22 cellular contexts compared by ENCODE assay signal in the genomic region with DNA sequence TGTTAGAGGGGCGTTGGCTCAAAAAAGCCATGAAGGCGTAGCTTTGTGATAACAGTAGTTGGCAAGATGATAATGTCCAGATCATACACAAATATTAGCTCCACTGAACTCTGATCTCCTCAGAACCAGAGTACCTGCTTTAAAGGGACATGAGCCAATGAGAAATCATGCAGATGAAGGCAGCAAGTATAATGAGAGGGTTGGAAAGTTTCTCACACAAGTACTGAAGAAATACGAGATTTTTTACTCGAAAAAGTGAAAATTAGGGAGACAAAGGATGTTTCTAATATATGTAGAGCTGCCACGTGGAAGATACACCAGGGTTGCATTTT. TPM values are rescaled to one million over a fixed set of nuclear protein-coding genes. Genes with fewer than 3 reads are reported as not detected.
DNase-seq lines count a peak whose midpoint lies in the region; TF ChIP-seq lines count a peak whose summit lies in the region.
"Had no signal": no experiment of that assay in that cellular context is flagged by ENCODE, and none has a peak within 500 bp of the region (broad histone marks: within the 10 kb centered on the region; RNA-seq: fewer than 3 reads in every experiment).

No MANE protein-coding gene starts in this region.

- no peak overlapping the region for H3K9ac ChIP-seq in mesenchymal stem cell (ENCODE audit: low read length)

- DNase-seq in Peyer's patch = no peak
- DNase-seq in hepatocyte (ENCODE audit: low spot score) = no peak
- no peak for DNase-seq in mesenchymal stem cell
- no peak for DNase-seq in stomach
- no peak for DNase-seq in inferior parietal cortex (ENCODE audit: extremely low spot score)
- DNase-seq in glomerular visceral epithelial cell (ENCODE audit: extremely low spot score) = no peak
- DNase-seq in DMS79 treated with DMSO at 0.1 percent for 48 hours (lab: John Stamatoyannopoulos, UW) = no peak
- no peak for DNase-seq in stimulated activated CD4-positive, alpha-beta T cell treated with anti-CD3 and anti-CD28 coated beads, Interleukin-4, amount 100 ng/mL, for 24 hours
- DNase-seq: CD8-positive, alpha-beta memory T cell; DMS53; EL; GF-D8; KBM-7; MM.1S; NCI-H1092; NCI-H1436 treated with DMSO at 0.1 percent for 48 hours; NCI-H2029; NCI-H524; NCI-H774; NK-92 treated with Interleukin-12 subunit alpha and Interleukin-12 subunit beta, amount 100 ng/mL, for 24 hours; SJCRH30 had no signal

- no peaks in the 10 kb centered on the region for H3K9me2 ChIP-seq in hepatocyte (replicated peaks; ENCODE audit: insufficient read depth)

- peak overlapping the region; percentile 72 for H2AK5ac ChIP-seq in mesenchymal stem cell (ENCODE audit: low read length, severe bottlenecking)

- TF ChIP-seq CTCF in Peyer's patch (IDR thresholded peaks at IDR 0.05) (no peak), hepatocyte (IDR thresholded peaks at IDR 0.05; ENCODE audit: poor library complexity) (no peak), stomach (IDR thresholded peaks at IDR 0.05) (no peak)

- peak overlapping the region in 1 of 4 donors; percentile 46 for H3K4me3 ChIP-seq in Peyer's patch
- no peak overlapping the region for H3K4me3 ChIP-seq in hepatocyte
- H3K4me3 ChIP-seq in mesenchymal stem cell (ENCODE audit: insufficient read depth in 1 of 2, low read depth in 1 of 2, low read length in 2 of 2) = no peak overlapping the region
- H3K4me3 ChIP-seq in stomach = no peak overlapping the region
- H3K4me3 ChIP-seq: SJCRH30 had no signal

- TF ChIP-seq POLR2A in Peyer's patch (IDR thresholded peaks at IDR 0.05) (peak; percentile 41 to 67), stomach (IDR thresholded peaks at IDR 0.05) (no peak)

- H3K79me2 ChIP-seq in hepatocyte = no peaks in the 10 kb centered on the region

- no peak overlapping the region for H2BK12ac ChIP-seq in mesenchymal stem cell (ENCODE audit: low read length in 2 of 2)

- H3K9me3 ChIP-seq in Peyer's patch (no peaks in the 10 kb centered on the region), hepatocyte (ENCODE audit: low read depth) (no peaks in the 10 kb centered on the region), mesenchymal stem cell (ENCODE audit: control insufficient read depth, low read length) (no peaks in the 10 kb centered on the region), stomach (no peaks in the 10 kb centered on the region)
- H3K9me3 ChIP-seq: SJCRH30 had no signal

- no peak overlapping the region for H3K18ac ChIP-seq in mesenchymal stem cell (ENCODE audit: low read depth in 1 of 2, low read length in 2 of 2)

- H3K36me3 ChIP-seq in Peyer's patch (no peaks in the 10 kb centered on the region), hepatocyte (replicated peaks; ENCODE audit: insufficient read depth, low read depth) (no peaks in the 10 kb centered on the region), mesenchymal stem cell (ENCODE audit: control insufficient read depth in 1 of 2, insufficient read depth in 2 of 2, low read depth in 1 of 2, low read length in 2 of 2) (no peaks in the 10 kb centered on the region), stomach (no peaks in the 10 kb centered on the region)
- H3K36me3 ChIP-seq: SJCRH30 had no signal

- no peak overlapping the region for H2BK120ac ChIP-seq in mesenchymal stem cell (ENCODE audit: low read depth, low read length)

- H2BK15ac ChIP-seq in mesenchymal stem cell (ENCODE audit: low read depth, poor library complexity, severe bottlenecking) = no peak overlapping the region

- WGBS in hepatocyte (ENCODE audit: low lambda C conversion rate, missing lambda C conversion rate) = 71% methylated on average over 5 of the region's 5 CpGs
- WGBS in mesenchymal stem cell = 86% methylated on average over 3 of the region's 5 CpGs
- WGBS in stomach, 5 donors = 34 to 62% (median 46%) methylated on average over 5 of the region's 5 CpGs

- H3K27ac ChIP-seq in Peyer's patch (peak overlapping the region in 3 of 4 donors; percentile 91 to 94 (median 91)), hepatocyte (peak overlapping the region; percentile 50), mesenchymal stem cell (ENCODE audit: low read length, poor library complexity, severe bottlenecking) (no peak overlapping the region), stomach (peak overlapping the region; percentile 73 to 98 (median 94))
- H3K27ac ChIP-seq: C4-2B, SJCRH30 had no signal

- no peak overlapping the region for H2BK5ac ChIP-seq in mesenchymal stem cell (ENCODE audit: low read depth, low read length, poor library complexity, severe bottlenecking)

- H3K4me2 ChIP-seq in hepatocyte = peak overlapping the region; percentile 45
- H3K4me2 ChIP-seq in mesenchymal stem cell (ENCODE audit: low read length, poor library complexity, severe bottlenecking) = no peak overlapping the region

- intact Hi-C loops in stomach (cut with DNase I; ENCODE audit: low total_unique reads) = no loop called here

- H2AFZ ChIP-seq in hepatocyte = no peak overlapping the region
- H2AFZ ChIP-seq in mesenchymal stem cell (ENCODE audit: low read depth, low read length) = no peak overlapping the region

- H3K4me1 ChIP-seq in Peyer's patch = peaks cover 0 to 12% (median 3%) of the 10 kb centered on the region in 4 donors
- peaks cover 23% of the 10 kb centered on the region for H3K4me1 ChIP-seq in hepatocyte (ENCODE audit: insufficient read depth)
- H3K4me1 ChIP-seq in mesenchymal stem cell (ENCODE audit: control insufficient read depth, insufficient read depth, low read depth, low read length) = peaks cover 20% of the 10 kb centered on the region
- peaks cover 31 to 54% (median 48%) of the 10 kb centered on the region in 4 donors for H3K4me1 ChIP-seq in stomach

- no peaks in the 10 kb centered on the region for H3K79me1 ChIP-seq in mesenchymal stem cell (replicated peaks; ENCODE audit: low read length, poor library complexity, severe bottlenecking)

- H3K27me3 ChIP-seq in Peyer's patch (no peaks in the 10 kb centered on the region), hepatocyte (no peaks in the 10 kb centered on the region), mesenchymal stem cell (ENCODE audit: control insufficient read depth in 1 of 2, insufficient read depth in 1 of 2, low read length in 2 of 2) (peaks cover 0 to 28% of the 10 kb centered on the region in 2 experiments), stomach (no peaks in the 10 kb centered on the region)
- H3K27me3 ChIP-seq: SJCRH30 had no signal

- no peak for TF ChIP-seq EP300 in stomach (IDR thresholded peaks at IDR 0.05)

- no peak overlapping the region for H3K4ac ChIP-seq in mesenchymal stem cell (ENCODE audit: low read depth in 1 of 2, low read length in 2 of 2)

- H3K14ac ChIP-seq in mesenchymal stem cell (ENCODE audit: low read length in 2 of 2) = no peak overlapping the region

- no peak overlapping the region for H3K23ac ChIP-seq in mesenchymal stem cell (ENCODE audit: low read length in 2 of 2)

- H4K91ac ChIP-seq in mesenchymal stem cell (ENCODE audit: low read length) = no peak overlapping the region

- no peak overlapping the region for H4K8ac ChIP-seq in mesenchymal stem cell (ENCODE audit: low read length)

- no peaks in the 10 kb centered on the region for H4K20me1 ChIP-seq in hepatocyte (ENCODE audit: insufficient read depth, poor library complexity, severe bottlenecking)

RNA-seq across cellular contexts. Expression of a gene that starts 5.6 kb away (rescaled TPM):
- total RNA-seq in Peyer's patch (100 to 1,000 TPM in 3 of 4 donors, 10 to 100 TPM in 1; 70.1 to 659 (median 499) TPM), hepatocyte (362 and 379 TPM in 2 replicates), stomach (100 to 1,000 TPM; 106 to 507 (median 272) TPM)
- polyA plus RNA-seq in hepatocyte (123 and 128 TPM in 2 replicates), stomach (100 to 1,000 TPM in 2 of 3 donors, 10 to 100 TPM in 1; 59.9 to 176 (median 109) TPM)
- 59.9 TPM for polyA plus RNA-seq in mesenchymal stem cell (2013, experiment 1 of 2)
- 62.4 TPM for polyA plus RNA-seq in mesenchymal stem cell (2013, experiment 2 of 2)

Comparison
In these comparisons a context has a peak if more than half of its experiments do, and no peak if none do; other contexts are left out.
1. POLR2A ChIP-seq: peak in Peyer's patch (2 of 2); none in stomach (0 of 4).